Comparison of ENCODE assay signal across 22 cellular contexts in the genomic region with DNA sequence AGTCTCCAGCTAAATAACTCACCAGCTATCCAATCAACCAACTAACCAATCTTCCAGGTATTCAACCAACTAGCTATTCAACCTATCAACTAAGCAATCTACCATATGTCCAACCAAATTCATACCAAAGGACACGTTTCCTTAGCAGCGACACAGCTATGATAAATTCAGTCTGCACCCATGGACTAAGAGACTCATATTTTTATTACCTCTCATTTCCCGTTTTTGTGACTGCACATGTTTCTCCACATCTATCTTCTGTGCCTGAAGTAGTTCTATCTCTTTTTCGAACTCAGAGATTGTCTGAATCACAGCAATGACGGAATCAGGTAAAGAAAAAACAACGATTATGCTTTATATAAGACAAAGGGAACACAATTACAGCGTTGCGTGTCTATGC. TPM values are rescaled to one million over a fixed set of nuclear protein-coding genes. Genes with fewer than 3 reads are reported as not detected.
A peak's percentile ranks its signal among the peaks of the same experiment; 100 is the strongest.
DNase-seq lines count a peak whose midpoint lies in the region; ATAC-seq and TF ChIP-seq lines count a peak whose summit lies in the region.
"Had no signal": no experiment of that assay in that cellular context is flagged by ENCODE, and none has a peak within 500 bp of the region (broad histone marks: within the 10 kb centered on the region; RNA-seq: fewer than 3 reads in every experiment).

No MANE protein-coding gene starts in this region.

- no peaks in the 10 kb centered on the region for H3K36me3 Mint-ChIP-seq in naive B cell

- intact Hi-C loops in posterior cingulate gyrus (cut with DNase I): loop anchor here (5.0 kb wide), 1 partner anchor 338 kb away; no protein-coding TSS in a partner anchor

- peaks cover 44% of the 10 kb centered on the region for H3K4me1 ChIP-seq in Loucy (ENCODE audit: insufficient read depth, low read length, poor library complexity, severe bottlenecking)
- H3K4me1 ChIP-seq: HAP-1 had no signal

- H3K79me2 ChIP-seq in Loucy (ENCODE audit: insufficient read depth, low read length): peaks cover 27% of the 10 kb centered on the region
- peaks cover 12% of the 10 kb centered on the region for H3K79me2 ChIP-seq in SU-DHL-6 (ENCODE audit: insufficient read depth, low read length)

- peak overlapping the region; percentile 17 to 92 (median 70) for H3K27ac Mint-ChIP-seq in naive B cell
- H3K27ac Mint-ChIP-seq: CD4-positive, alpha-beta T cell; GM23338; T-helper 1 cell treated with Interleukin-12 subunit alpha and Interleukin-12 subunit beta and Interleukin-4 antibody, amounts not matched to agents 30 μg/mL and 1 μg/mL, for 36 hours had no signal

- peak; percentile 86 for DNase-seq in NOMO-1 treated with DMSO at 0.1 percent for 48 hours (lab: John Stamatoyannopoulos, UW; ENCODE audit: unreplicated experiment)
- no peak for DNase-seq in naive B cell
- no peak for DNase-seq in posterior cingulate gyrus
- DNase-seq in foreskin melanocyte: no peak
- DNase-seq in coronary artery (ENCODE audit: low spot score): no peak
- DNase-seq: CD4-positive, alpha-beta T cell; COR-L47; DMS79 treated with DMSO at 0.1 percent for 48 hours; KG1; NCI-H1048; NCI-H1436 treated with DMSO at 0.1 percent for 48 hours; NCI-H1930; NCI-H345; NCI-H524 treated with DMSO at 0.1 percent for 48 hours; NCI-H82; Peyer's patch had no signal

- H3K27ac ChIP-seq in SU-DHL-6 (ENCODE audit: low read depth, low read length) (peak overlapping the region; percentile 97), coronary artery (no peak overlapping the region)
- H3K27ac ChIP-seq: BLaER1 had no signal

- H3K9me3 Mint-ChIP-seq in naive B cell: no peaks in the 10 kb centered on the region
- H3K9me3 Mint-ChIP-seq: CD4-positive, alpha-beta T cell; GM23338; T-helper 1 cell treated with Interleukin-12 subunit alpha and Interleukin-12 subunit beta and Interleukin-4 antibody, amounts not matched to agents 30 μg/mL and 1 μg/mL, for 36 hours had no signal

- no peaks in the 10 kb centered on the region for H3K27me3 Mint-ChIP-seq in naive B cell
- H3K27me3 Mint-ChIP-seq: CD4-positive, alpha-beta T cell had no signal

- ATAC-seq in naive B cell (ENCODE audit: low read depth in 2 of 2): no peak
- ATAC-seq: GM23338 had no signal

- peak overlapping the region; percentile 98 for H3K4me2 ChIP-seq in Loucy (ENCODE audit: low read depth, low read length, poor library complexity, severe bottlenecking)
- peak overlapping the region; percentile 99 for H3K4me2 ChIP-seq in SU-DHL-6 (ENCODE audit: low read depth, low read length, poor library complexity, severe bottlenecking)
- H3K4me2 ChIP-seq: BLaER1, GM23338 had no signal

- TF ChIP-seq CTCF in Loucy (conservative IDR thresholded peaks at IDR 0.05; ENCODE audit: low read length) (no peak), SU-DHL-6 (IDR thresholded peaks at IDR 0.05; ENCODE audit: insufficient read depth, low read length, poor library complexity, severe bottlenecking) (no peak), coronary artery (IDR thresholded peaks at IDR 0.05) (no peak)

- peaks cover 39 to 83% (median 40%) of the 10 kb centered on the region in 3 donors for H3K4me1 Mint-ChIP-seq in naive B cell
- H3K4me1 Mint-ChIP-seq: GM23338 had no signal

- H3K9me3 ChIP-seq in Loucy (ENCODE audit: insufficient read depth, low read depth, low read length) (no peaks in the 10 kb centered on the region), SU-DHL-6 (ENCODE audit: insufficient read depth, low read length) (no peaks in the 10 kb centered on the region)
- H3K9me3 ChIP-seq: BLaER1, HAP-1, Peyer's patch had no signal

- H3K27me3 ChIP-seq in Loucy (ENCODE audit: insufficient read depth, low read length, poor library complexity, severe bottlenecking) (no peaks in the 10 kb centered on the region), SU-DHL-6 (ENCODE audit: low read length) (no peaks in the 10 kb centered on the region)
- H3K27me3 ChIP-seq: BLaER1, Peyer's patch had no signal

- no peak overlapping the region for H3K4me3 ChIP-seq in Loucy (ENCODE audit: low read length, poor library complexity, severe bottlenecking)
- peak overlapping the region; percentile 8 for H3K4me3 ChIP-seq in SU-DHL-6 (ENCODE audit: insufficient read depth, low read length, poor library complexity, severe bottlenecking)
- no peak overlapping the region for H3K4me3 ChIP-seq in coronary artery
- H3K4me3 ChIP-seq: BLaER1, GM23338, HAP-1, Peyer's patch had no signal

- H3K36me3 ChIP-seq in Loucy (ENCODE audit: insufficient read depth, low read length) (no peaks in the 10 kb centered on the region), SU-DHL-6 (ENCODE audit: low read length) (no peaks in the 10 kb centered on the region)
- H3K36me3 ChIP-seq: HAP-1 had no signal

- H3K4me3 Mint-ChIP-seq in naive B cell: peak overlapping the region in 2 of 8 donors; percentile 39 to 75
- H3K4me3 Mint-ChIP-seq: CD4-positive, alpha-beta T cell; GM23338; T-helper 1 cell treated with Interleukin-12 subunit alpha and Interleukin-12 subunit beta and Interleukin-4 antibody, amounts not matched to agents 30 μg/mL and 1 μg/mL, for 36 hours had no signal

- no peaks in the 10 kb centered on the region for H4K20me1 ChIP-seq in Loucy (ENCODE audit: insufficient read depth, low read length, poor library complexity, severe bottlenecking)
- H4K20me1 ChIP-seq in SU-DHL-6 (ENCODE audit: low read depth, low read length): no peaks in the 10 kb centered on the region
- H4K20me1 ChIP-seq: BLaER1 had no signal

- peaks cover 6% of the 10 kb centered on the region; the same call in 1 of the 2 replicates for H3F3A ChIP-seq in Loucy (ENCODE audit: low read depth)
- peaks cover 69% of the 10 kb centered on the region for H3F3A ChIP-seq in SU-DHL-6 (ENCODE audit: insufficient read depth)

- H3K9me2 ChIP-seq in Loucy (replicated peaks; ENCODE audit: low read depth, low read length) (no peaks in the 10 kb centered on the region), SU-DHL-6 (replicated peaks; ENCODE audit: insufficient read depth, low read length) (no peaks in the 10 kb centered on the region)

- no peak overlapping the region for H2AFZ ChIP-seq in Loucy (ENCODE audit: low read length)
- H2AFZ ChIP-seq in SU-DHL-6 (ENCODE audit: low read depth, low read length, severe bottlenecking): no peak overlapping the region
- H2AFZ ChIP-seq: GM23338 had no signal

- H3K9ac ChIP-seq in Loucy (ENCODE audit: low read depth, low read length, poor library complexity, severe bottlenecking) (no peak overlapping the region), SU-DHL-6 (ENCODE audit: low read length) (peak overlapping the region; percentile 77)
- H3K9ac ChIP-seq: BLaER1 had no signal

RNA-seq across cellular contexts. Expression of a gene that starts 34.0 kb away (rescaled TPM):
- polyA plus RNA-seq in naive B cell (ENCODE audit: low read depth in 6 of 6): 100 to 1,000 TPM in 1 of 6 donors, 10 to 100 TPM in 5; 76.9 to 103 (median 88.7) TPM
